22 cellular contexts compared by ENCODE assay signal in the genomic region with DNA sequence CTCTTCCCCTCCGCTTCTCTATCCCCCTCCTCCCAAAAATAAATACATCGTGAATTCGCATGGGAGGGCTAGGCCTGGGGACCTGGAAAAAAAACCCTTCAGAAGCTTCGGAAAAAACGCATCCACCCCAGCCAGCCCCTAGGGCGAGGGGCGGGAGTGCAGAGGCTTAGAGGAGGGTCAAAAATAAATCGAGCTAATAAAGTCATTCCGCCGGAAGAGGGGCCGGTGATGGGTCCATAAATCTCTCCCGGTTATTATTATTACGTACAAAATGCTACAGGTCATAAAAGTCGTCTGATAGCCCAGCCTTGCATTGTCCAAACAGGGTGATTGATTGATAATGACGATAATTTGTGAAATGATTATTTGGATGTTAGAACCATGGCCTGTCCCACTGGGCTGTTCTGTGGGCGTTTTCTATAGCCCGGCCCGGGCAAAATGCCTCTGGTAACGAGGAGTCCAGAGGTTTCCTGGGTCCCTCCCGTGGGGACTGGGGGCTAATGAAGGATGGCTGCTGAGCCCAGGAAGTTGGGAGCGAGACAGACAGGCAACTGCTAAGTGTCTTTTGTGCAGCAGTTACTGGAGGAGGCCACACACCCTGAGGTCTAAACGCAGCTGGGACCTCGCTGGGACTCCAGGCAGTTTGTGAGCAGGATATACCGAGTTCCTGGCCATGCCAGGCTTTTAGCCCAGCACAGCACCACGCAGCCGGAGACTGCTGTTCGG.
"Had no signal": no experiment of that assay in that cellular context is flagged by ENCODE, and none has a peak within 500 bp of the region (broad histone marks: within the 10 kb centered on the region; RNA-seq: fewer than 3 reads in every experiment).

No MANE protein-coding gene starts in this region.

- H3K36me3 ChIP-seq: breast epithelium, esophagus muscularis mucosa, ovary, upper lobe of left lung had no signal

- H3K9me3 Mint-ChIP-seq: activated naive CD8-positive, alpha-beta T cell treated with anti-CD3 and anti-CD28 coated beads for 36 hours; dendritic cell treated with granulocyte-macrophage colony-stimulating factor and Interleukin-4, amounts not matched to agents 40 ng/mL and 50 ng/mL, for 4 days; memory B cell; natural killer cell treated with Interleukin-12 subunit alpha and Interleukin-12 subunit beta and Interleukin-15 and Interleukin-18, amount 100 ng/mL, for 72 hours had no signal

- FAIRE-seq: keratinocyte had no signal

- H3K4me3 ChIP-seq: esophagus muscularis mucosa, ovary, SK-N-MC, upper lobe of left lung had no signal

- H3K4me1 Mint-ChIP-seq: activated naive CD8-positive, alpha-beta T cell treated with anti-CD3 and anti-CD28 coated beads for 36 hours; memory B cell had no signal

- DNase-seq: activated CD4-positive, alpha-beta T cell treated with anti-CD3 and anti-CD28 coated beads, Interleukin-2, amount 50 U/mL, for 1 hour; activated CD8-positive, alpha-beta memory T cell treated with anti-CD3 and anti-CD28 coated beads for 24 hours; activated gamma-delta T cell treated with Interleukin-2 at 50 U/mL for 16 hours; activated naive CD8-positive, alpha-beta T cell treated with anti-CD3 and anti-CD28 coated beads for 36 hours; amygdala; cerebellar nuclear complex; hippocampal formation; ovary; stimulated activated CD4-positive, alpha-beta T cell treated with anti-CD3 and anti-CD28 coated beads, Interleukin-15, amount 100 ng/mL, for 24 hours; stimulated activated CD4-positive, alpha-beta T cell treated with anti-CD3 and anti-CD28 coated beads, Interleukin-4, amount 100 ng/mL, for 1 hour; stimulated activated naive CD4-positive, alpha-beta T cell; substantia nigra had no signal

- H3K4me3 Mint-ChIP-seq: activated naive CD8-positive, alpha-beta T cell treated with anti-CD3 and anti-CD28 coated beads for 36 hours; dendritic cell treated with granulocyte-macrophage colony-stimulating factor and Interleukin-4, amounts not matched to agents 40 ng/mL and 50 ng/mL, for 4 days; memory B cell; natural killer cell treated with Interleukin-12 subunit alpha and Interleukin-12 subunit beta and Interleukin-15 and Interleukin-18, amount 100 ng/mL, for 72 hours had no signal

- H3K27me3 ChIP-seq: ovary, upper lobe of left lung had no signal

- H3K9me3 ChIP-seq: breast epithelium, esophagus muscularis mucosa, ovary, upper lobe of left lung had no signal

- ATAC-seq: activated CD4-positive, CD25-positive, alpha-beta regulatory T cell treated with anti-CD3 and anti-CD28 coated beads, Interleukin-2, amount 50 U/mL, for 24 hours; left ventricle myocardium superior; natural killer cell treated with Interleukin-12 subunit alpha and Interleukin-12 subunit beta and Interleukin-15 and Interleukin-18, amount 100 ng/mL, for 72 hours had no signal

- H3K27ac ChIP-seq: breast epithelium, esophagus muscularis mucosa, ovary, SK-N-MC, upper lobe of left lung had no signal

- H3K4me1 ChIP-seq: breast epithelium had no signal

- H3K27ac Mint-ChIP-seq: activated naive CD8-positive, alpha-beta T cell treated with anti-CD3 and anti-CD28 coated beads for 36 hours; dendritic cell treated with granulocyte-macrophage colony-stimulating factor and Interleukin-4, amounts not matched to agents 40 ng/mL and 50 ng/mL, for 4 days; memory B cell; natural killer cell treated with Interleukin-12 subunit alpha and Interleukin-12 subunit beta and Interleukin-15 and Interleukin-18, amount 100 ng/mL, for 72 hours had no signal

- H3K36me3 Mint-ChIP-seq: activated naive CD8-positive, alpha-beta T cell treated with anti-CD3 and anti-CD28 coated beads for 36 hours; memory B cell; natural killer cell treated with Interleukin-12 subunit alpha and Interleukin-12 subunit beta and Interleukin-15 and Interleukin-18, amount 100 ng/mL, for 72 hours had no signal
